In genomic region chr1:243255791-243256512, GRCh38 we compare ENCODE assay signal across 8 cellular contexts. TPM values are rescaled to one million over a fixed set of nuclear protein-coding genes. Genes with fewer than 3 reads are reported as not detected.
DNase-seq lines count a peak whose midpoint lies in the region; ATAC-seq, FAIRE-seq and TF ChIP-seq lines count a peak whose summit lies in the region.

Gene SDCCAG8 (plus strand): TSS chr1:243256041. CDS start chr1:243256174, 133 bp downstream.

- H4K20me1 ChIP-seq in Loucy (ENCODE audit: insufficient read depth, low read length, poor library complexity, severe bottlenecking) = peaks cover 57% of the 10 kb centered on the region

- H3K27me3 Mint-ChIP-seq in natural killer cell (ENCODE audit: low read depth in 2 of 2) = no peaks in the 10 kb centered on the region

- DNase-seq in EL = peak; percentile 100
- peak; percentile 83 for DNase-seq in H54 (ENCODE audit: insufficient read length, low spot score)
- peak; percentile 87 for DNase-seq in activated T-helper 9 cell treated with anti-CD3 and anti-CD28 coated beads, Interleukin-2, amount 50 U/mL, for 16 hours (ENCODE audit: low read depth)
- DNase-seq in fibroblast of peridontal ligament (ENCODE audit: extremely low read depth) = peak; percentile 100
- peak; percentile 85 for DNase-seq in natural killer cell
- peak; percentile 91 for DNase-seq in stimulated activated naive CD4-positive, alpha-beta T cell treated with Interleukin-2 at 50 U/mL for 16 hours (lab: John Stamatoyannopoulos, UW)

- no peaks in the 10 kb centered on the region for H3K27me3 ChIP-seq in Loucy (ENCODE audit: insufficient read depth, low read length, poor library complexity, severe bottlenecking)

- peak within 1 kb of the TSS; percentile 83 for H3K4me3 ChIP-seq in Loucy (ENCODE audit: low read length, poor library complexity, severe bottlenecking)

- H3K27ac Mint-ChIP-seq in natural killer cell = peak within 1 kb of the TSS; percentile 97 to 98

- peak; percentile 100 for FAIRE-seq in H54 (lab: Jason Lieb, UNC)

- no peaks in the 10 kb centered on the region for H3K36me3 Mint-ChIP-seq in natural killer cell

- ATAC-seq in natural killer cell = peak; percentile 80 to 92 (median 82)

- peak within 1 kb of the TSS; percentile 99 for H3K4me3 Mint-ChIP-seq in natural killer cell

- peak within 1 kb of the TSS; percentile 86 for H3K4me2 ChIP-seq in Loucy (ENCODE audit: low read depth, low read length, poor library complexity, severe bottlenecking)

- TF ChIP-seq POLR2A in H54 (IDR thresholded peaks at IDR 0.05; ENCODE audit: low read depth, low read length) (peak; percentile 71; the same call in 1 of the 2 replicates), Raji (IDR thresholded peaks at IDR 0.05; ENCODE audit: insufficient read depth, low read depth, low read length) (peak; percentile 86)

- H3K36me3 ChIP-seq in Loucy (ENCODE audit: insufficient read depth, low read length) = no peaks in the 10 kb centered on the region

- TF ChIP-seq CTCF in Loucy (conservative IDR thresholded peaks at IDR 0.05; ENCODE audit: low read length) (no peak), natural killer cell (IDR thresholded peaks at IDR 0.05) (no peak)

- no peaks in the 10 kb centered on the region for H3K9me3 ChIP-seq in Loucy (ENCODE audit: insufficient read depth, low read depth, low read length)

- H3K9me3 Mint-ChIP-seq in natural killer cell = no peaks in the 10 kb centered on the region

- no peaks in the 10 kb centered on the region for H3K9me2 ChIP-seq in Loucy (replicated peaks; ENCODE audit: low read depth, low read length)

- intact Hi-C loops in natural killer cell (cut with micrococcal nuclease) = loop anchor here (1.0 to 10.0 kb wide), 9 partner anchors 154 to 1741 kb away; partner anchors contain the start of genes AKT3, EXO1 and FH

- peaks cover 24 to 35% of the 10 kb centered on the region in 2 donors for H3K4me1 Mint-ChIP-seq in natural killer cell

- H3K9ac ChIP-seq in Loucy (ENCODE audit: low read depth, low read length, poor library complexity, severe bottlenecking) = peak within 1 kb of the TSS; percentile 92

- peak within 1 kb of the TSS; percentile 86 for H2AFZ ChIP-seq in Loucy (ENCODE audit: low read length)

- H3F3A ChIP-seq in Loucy (ENCODE audit: low read depth) = no peaks in the 10 kb centered on the region

- peaks cover 44% of the 10 kb centered on the region for H3K4me1 ChIP-seq in Loucy (ENCODE audit: insufficient read depth, low read length, poor library complexity, severe bottlenecking)

- H3K79me2 ChIP-seq in Loucy (ENCODE audit: insufficient read depth, low read length) = peaks cover 81% of the 10 kb centered on the region

RNA-seq across cellular contexts. Expression of gene SDCCAG8, which starts in this region (rescaled TPM):
- total RNA-seq in natural killer cell = 10 to 100 TPM; 17.8 to 28.3 (median 21.2) TPM

Comparison
In these comparisons a context has a peak if more than half of its experiments do, and no peak if none do; other contexts are left out.
1. Peak in every context shown above with its lines: DNase-seq, ATAC-seq and H3K4me3 ChIP-seq.